In the genomic region with DNA sequence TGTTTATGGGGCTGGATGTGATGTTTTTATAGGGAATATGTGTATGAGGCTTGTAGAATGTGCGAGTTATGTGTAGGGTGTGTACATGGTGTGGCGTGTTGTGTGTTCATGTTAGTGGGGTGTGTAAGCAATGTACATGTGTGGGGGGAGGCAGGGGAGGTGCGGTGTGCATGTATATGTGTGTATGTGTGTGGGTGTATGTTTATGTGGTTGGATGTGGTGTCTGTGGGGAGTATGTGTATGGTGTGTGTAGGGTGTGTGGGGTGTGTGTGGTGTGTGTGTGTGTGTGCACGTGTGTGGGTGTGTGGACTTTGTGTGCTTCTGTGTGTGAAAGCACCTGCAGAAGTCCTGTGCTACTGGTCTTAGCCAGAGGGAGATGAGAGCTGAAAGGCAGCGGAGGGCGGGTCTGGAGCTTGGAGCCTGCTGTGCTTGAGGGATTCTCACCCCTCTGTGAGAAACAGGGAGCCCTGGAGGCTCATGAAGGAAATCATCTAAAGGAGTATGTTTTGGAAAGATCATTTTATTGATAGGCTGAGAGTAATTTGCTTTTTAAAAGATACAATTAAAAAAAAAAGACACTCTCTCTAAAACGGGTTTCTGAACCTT, we compare ENCODE assay signal across 26 cellular contexts.
DNase-seq lines count a peak whose midpoint lies in the region; ATAC-seq, FAIRE-seq and TF ChIP-seq lines count a peak whose summit lies in the region.
"Had no signal": no experiment of that assay in that cellular context is flagged by ENCODE, and none has a peak within 500 bp of the region (broad histone marks: within the 10 kb centered on the region; RNA-seq: fewer than 3 reads in every experiment).

No MANE protein-coding gene starts in this region.

- H4K20me1 ChIP-seq in hepatocyte (ENCODE audit: insufficient read depth, poor library complexity, severe bottlenecking): no peaks in the 10 kb centered on the region
- H4K20me1 ChIP-seq: BLaER1 had no signal

- no peaks in the 10 kb centered on the region for H3K9me2 ChIP-seq in hepatocyte (replicated peaks; ENCODE audit: insufficient read depth)

- H3K79me1 ChIP-seq in mesendoderm (ENCODE audit: low read length): no peaks in the 10 kb centered on the region

- no peak overlapping the region for H2BK15ac ChIP-seq in mesendoderm (replicated peaks; ENCODE audit: low read depth)

- TF ChIP-seq CTCF in bronchial epithelial cell (IDR thresholded peaks at IDR 0.05; ENCODE audit: insufficient read depth, low read length, severe bottlenecking): no peak
- TF ChIP-seq CTCF in hepatocyte (IDR thresholded peaks at IDR 0.05; ENCODE audit: poor library complexity): no peak

- H3K23ac ChIP-seq in mesendoderm (ENCODE audit: low read length): no peak overlapping the region

- no peak overlapping the region for H4K8ac ChIP-seq in mesendoderm (ENCODE audit: low read depth, low read length)

- H3K4ac ChIP-seq in mesendoderm (ENCODE audit: low read depth, low read length): no peak overlapping the region

- FAIRE-seq in bronchial epithelial cell (lab: Jason Lieb, UNC): peak; percentile 88
- FAIRE-seq: A204.1, D721Med, HepG2 had no signal

- 100% methylated on average over 2 of the region's 7 CpGs for WGBS in mesendoderm (ENCODE audit: extremely low coverage, insufficient coverage, low lambda C conversion rate)
- 92% methylated on average over 7 of the region's 7 CpGs for WGBS in hepatocyte (ENCODE audit: low lambda C conversion rate, missing lambda C conversion rate)

- H3K27me3 ChIP-seq in H7 (ENCODE audit: control insufficient read depth, insufficient read depth, low read length) (no peaks in the 10 kb centered on the region), bronchial epithelial cell (ENCODE audit: control insufficient read depth, insufficient read depth, low read length) (no peaks in the 10 kb centered on the region), mesendoderm (ENCODE audit: insufficient read depth, low read length, poor library complexity) (no peaks in the 10 kb centered on the region), hepatocyte (no peaks in the 10 kb centered on the region)
- H3K27me3 ChIP-seq: BLaER1, SJCRH30 had no signal

- peak; percentile 20 for DNase-seq in H7
- DNase-seq in bronchial epithelial cell (ENCODE audit: low read depth): no peak
- DNase-seq in mesendoderm: peak; percentile 49
- DNase-seq in hepatocyte (ENCODE audit: low spot score): no peak
- no peak for DNase-seq in activated gamma-delta T cell treated with Interleukin-2 at 50 U/mL for 16 hours
- DNase-seq in COR-L47 (lab: John Stamatoyannopoulos, UW): no peak
- DNase-seq: CD4-positive, CD25-positive, alpha-beta regulatory T cell; GM23248; HCEC 1CT; KBM-7; MV-4-11; NCI-H1105; NCI-H146; NCI-H2029; NCI-H446; NCI-H524 treated with DMSO at 0.1 percent for 48 hours; NCI-H774; NK-92 treated with Interleukin-12 subunit alpha and Interleukin-12 subunit beta, amount 100 ng/mL, for 24 hours; PC-9; SJCRH30 had no signal

- no peak overlapping the region for H2BK120ac ChIP-seq in mesendoderm (ENCODE audit: low read depth, low read length)

- H2AFZ ChIP-seq in hepatocyte: no peak overlapping the region
- H2AFZ ChIP-seq: GM23248, PC-9 had no signal

- H3K9me3 ChIP-seq in hepatocyte (ENCODE audit: low read depth): no peaks in the 10 kb centered on the region
- H3K9me3 ChIP-seq: BLaER1, SJCRH30 had no signal

- H3K27ac ChIP-seq in mesendoderm (ENCODE audit: low read depth, low read length) (no peak overlapping the region), hepatocyte (no peak overlapping the region)
- H3K27ac ChIP-seq: BLaER1, GM23248, PC-9, SJCRH30 had no signal

- H3K36me3 ChIP-seq in H7 (replicated peaks; ENCODE audit: control insufficient read depth, insufficient read depth, low read length): no peaks in the 10 kb centered on the region
- H3K36me3 ChIP-seq in bronchial epithelial cell (ENCODE audit: control insufficient read depth, insufficient read depth, low read length): no peaks in the 10 kb centered on the region
- no peaks in the 10 kb centered on the region for H3K36me3 ChIP-seq in mesendoderm (ENCODE audit: control insufficient read depth, insufficient read depth, low read length)
- H3K36me3 ChIP-seq in hepatocyte (replicated peaks; ENCODE audit: insufficient read depth, low read depth): no peaks in the 10 kb centered on the region
- H3K36me3 ChIP-seq: BLaER1, SJCRH30 had no signal

- no peak overlapping the region for H3K56ac ChIP-seq in mesendoderm (ENCODE audit: low read length)

- no peak overlapping the region for H2AK5ac ChIP-seq in mesendoderm (ENCODE audit: low read length)

- no peak for ATAC-seq in HG03045 (IDR thresholded peaks at IDR 0.05; ENCODE audit: unreplicated experiment)
- ATAC-seq: HepG2, Right ventricle myocardium inferior had no signal

- H3K79me2 ChIP-seq in mesendoderm (ENCODE audit: control insufficient read depth, insufficient read depth, low read length) (no peaks in the 10 kb centered on the region), hepatocyte (no peaks in the 10 kb centered on the region)

- H3K4me2 ChIP-seq in mesendoderm (ENCODE audit: low read length) (no peak overlapping the region), hepatocyte (no peak overlapping the region)
- H3K4me2 ChIP-seq: BLaER1, PC-9 had no signal

- H4K5ac ChIP-seq in mesendoderm (ENCODE audit: low read length): no peak overlapping the region

- no peak overlapping the region for H2BK5ac ChIP-seq in mesendoderm (ENCODE audit: low read length)

- no peak overlapping the region for H3K18ac ChIP-seq in mesendoderm (ENCODE audit: low read length)

- no peak overlapping the region for H3K9ac ChIP-seq in mesendoderm (ENCODE audit: low read length)
- H3K9ac ChIP-seq: BLaER1, GM23248 had no signal

- peaks cover 5% of the 10 kb centered on the region for H3K4me1 ChIP-seq in mesendoderm (ENCODE audit: control insufficient read depth, low read depth, low read length)
- H3K4me1 ChIP-seq in hepatocyte (ENCODE audit: insufficient read depth): no peaks in the 10 kb centered on the region
- H3K4me1 ChIP-seq: BLaER1, SJCRH30 had no signal

- H3K4me3 ChIP-seq in H7 (ENCODE audit: insufficient read depth, low read depth, low read length) (no peak overlapping the region), bronchial epithelial cell (ENCODE audit: low read depth, low read length) (no peak overlapping the region), mesendoderm (ENCODE audit: low read length) (no peak overlapping the region), hepatocyte (no peak overlapping the region)
- H3K4me3 ChIP-seq: BLaER1, GM23248, PC-9, SJCRH30 had no signal

Comparison
In these comparisons a context has a peak if more than half of its experiments do, and no peak if none do; other contexts are left out.
1. DNase-seq: peak in H7 (single experiment) and mesendoderm (single experiment); none in bronchial epithelial cell (single experiment), hepatocyte (single experiment), activated gamma-delta T cell treated with Interleukin-2 at 50 U/mL for 16 hours (single experiment) and COR-L47 (single experiment).